18 cellular contexts compared by ENCODE assay signal in the genomic region with DNA sequence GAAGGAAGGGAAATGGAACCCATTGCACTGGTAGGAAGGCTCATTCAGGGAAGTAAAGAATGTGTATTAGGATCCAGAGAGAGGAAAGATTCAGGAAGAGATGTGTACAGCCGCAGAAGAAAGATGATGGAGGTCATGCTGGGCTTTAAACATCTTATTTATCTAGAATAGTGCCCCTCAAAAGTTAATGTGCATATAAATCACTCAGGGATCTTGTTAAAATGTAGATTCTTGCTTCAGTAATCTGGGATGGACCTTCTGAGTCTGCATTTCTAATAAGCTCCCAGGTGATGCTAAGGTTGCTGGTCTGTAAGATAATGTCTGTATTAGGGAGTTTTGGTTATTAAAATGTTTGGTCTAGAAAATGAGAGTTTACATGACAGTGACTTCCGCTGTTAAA. TPM values are rescaled to one million over a fixed set of nuclear protein-coding genes. Genes with fewer than 3 reads are reported as not detected.
"Had no signal": no experiment of that assay in that cellular context is flagged by ENCODE, and none has a peak within 500 bp of the region (broad histone marks: within the 10 kb centered on the region; RNA-seq: fewer than 3 reads in every experiment).

No MANE protein-coding gene starts in this region.

- DNase-seq: cortex of kidney; dorsolateral prefrontal cortex; effector CD8-positive, alpha-beta T cell; heart left ventricle; hippocampal formation; mesendoderm; naive thymus-derived CD4-positive, alpha-beta T cell; posterior cingulate gyrus; spleen; stimulated activated CD4-positive, alpha-beta T cell treated with anti-CD3 and anti-CD28 coated beads, Interleukin-15, amount 100 ng/mL, for 24 hours; stimulated activated CD4-positive, alpha-beta T cell treated with anti-CD3 and anti-CD28 coated beads, Interleukin-1b, Interleukin-23, amount 100 ng/mL, for 48 hours; stimulated activated CD4-positive, alpha-beta T cell treated with anti-CD3 and anti-CD28 coated beads, Interleukin-4, amount 100 ng/mL, for 24 hours; testis had no signal

- H3K9me3 Mint-ChIP-seq: stimulated activated memory B cell treated with anti-CD40 and anti-IgM and Interleukin-4, amounts not matched to agents 10 μg/mL and 1 μg/mL and 100 μg/mL, for 72 hours; stimulated activated naive CD8-positive, alpha-beta T cell treated with anti-CD3 and anti-CD28 coated beads, Interleukin-15, Interleukin-2, amounts not matched to agents 100 ng/mL and 50 ng/mL, for 24 hours had no signal

- H3K4me3 ChIP-seq: dorsolateral prefrontal cortex, heart left ventricle, spleen, testis, tibial nerve had no signal

- H3K27ac ChIP-seq: dorsolateral prefrontal cortex, heart left ventricle, spleen, testis, tibial nerve had no signal

- H3K27me3 Mint-ChIP-seq: naive thymus-derived CD4-positive, alpha-beta T cell; stimulated activated memory B cell treated with anti-CD40 and anti-IgM and Interleukin-4, amounts not matched to agents 10 μg/mL and 1 μg/mL and 100 μg/mL, for 72 hours; stimulated activated naive CD8-positive, alpha-beta T cell treated with anti-CD3 and anti-CD28 coated beads, Interleukin-15, Interleukin-2, amounts not matched to agents 100 ng/mL and 50 ng/mL, for 24 hours had no signal

- H3K27me3 ChIP-seq: heart left ventricle, spleen, testis, tibial nerve had no signal

- H3K27ac Mint-ChIP-seq: naive thymus-derived CD4-positive, alpha-beta T cell; stimulated activated memory B cell treated with anti-CD40 and anti-IgM and Interleukin-4, amounts not matched to agents 10 μg/mL and 1 μg/mL and 100 μg/mL, for 72 hours; stimulated activated naive CD8-positive, alpha-beta T cell treated with anti-CD3 and anti-CD28 coated beads, Interleukin-15, Interleukin-2, amounts not matched to agents 100 ng/mL and 50 ng/mL, for 24 hours had no signal

- H3K36me3 ChIP-seq: spleen had no signal

- ATAC-seq: esophagus mucosa; heart left ventricle; naive thymus-derived CD4-positive, alpha-beta T cell; sciatic nerve; stimulated activated memory B cell treated with anti-CD40 and anti-IgM and Interleukin-4, amounts not matched to agents 10 μg/mL and 1 μg/mL and 100 μg/mL, for 72 hours had no signal

- H3K9me3 ChIP-seq: heart left ventricle, spleen, testis, tibial nerve had no signal

- H3K4me1 ChIP-seq: spleen, testis, tibial nerve had no signal

- H3K36me3 Mint-ChIP-seq: naive thymus-derived CD4-positive, alpha-beta T cell; stimulated activated memory B cell treated with anti-CD40 and anti-IgM and Interleukin-4, amounts not matched to agents 10 μg/mL and 1 μg/mL and 100 μg/mL, for 72 hours had no signal

- H3K4me3 Mint-ChIP-seq: naive thymus-derived CD4-positive, alpha-beta T cell; stimulated activated memory B cell treated with anti-CD40 and anti-IgM and Interleukin-4, amounts not matched to agents 10 μg/mL and 1 μg/mL and 100 μg/mL, for 72 hours; stimulated activated naive CD8-positive, alpha-beta T cell treated with anti-CD3 and anti-CD28 coated beads, Interleukin-15, Interleukin-2, amounts not matched to agents 100 ng/mL and 50 ng/mL, for 24 hours had no signal

- H3K4me1 Mint-ChIP-seq: naive thymus-derived CD4-positive, alpha-beta T cell; stimulated activated memory B cell treated with anti-CD40 and anti-IgM and Interleukin-4, amounts not matched to agents 10 μg/mL and 1 μg/mL and 100 μg/mL, for 72 hours had no signal

RNA-seq across cellular contexts. Expression of a gene that starts 46.3 kb away (rescaled TPM):
- total RNA-seq: naive thymus-derived CD4-positive, alpha-beta T cell had no signal
